Comparison of ENCODE assay signal across 18 cellular contexts in genomic region chr1:71650126-71650525, GRCh38.
"Had no signal": no experiment of that assay in that cellular context is flagged by ENCODE, and none has a peak within 500 bp of the region (broad histone marks: within the 10 kb centered on the region; RNA-seq: fewer than 3 reads in every experiment).

No MANE protein-coding gene starts in this region.

- H3K36me3 ChIP-seq: adrenal gland, stomach, vagina had no signal

- H3K9me3 ChIP-seq: adrenal gland, body of pancreas, stomach, vagina had no signal

- H3K4me3 ChIP-seq: adrenal gland, body of pancreas, coronary artery, lung, stomach, vagina had no signal

- H3K9ac ChIP-seq: parathyroid adenoma had no signal

- H3K79me2 ChIP-seq: parathyroid adenoma had no signal

- ATAC-seq: activated T-helper 17 cell treated with anti-CD3 and anti-CD28 coated beads, Interleukin-2, amount 50 U/mL, for 72 hours; body of pancreas; left colon had no signal

- DNase-seq: activated CD4-positive, alpha-beta T cell treated with anti-CD3 and anti-CD28 coated beads for 48 hours; activated CD8-positive, alpha-beta memory T cell treated with anti-CD3 and anti-CD28 coated beads for 24 hours; activated naive CD4-positive, alpha-beta T cell treated with anti-CD3 and anti-CD28 coated beads, Interleukin-2, amount 10 ng/mL, durations not matched to agents 7 days and 5 days; adrenal gland; body of pancreas; central memory CD4-positive, alpha-beta T cell; effector CD8-positive, alpha-beta T cell; left colon; naive B cell; stimulated activated CD4-positive, alpha-beta T cell treated with anti-CD3 and anti-CD28 coated beads, Interleukin-15, amount 100 ng/mL, for 24 hours; stimulated activated CD4-positive, alpha-beta T cell treated with anti-CD3 and anti-CD28 coated beads, Interleukin-4, amount 100 ng/mL, for 24 hours; stomach had no signal

- H3K4me1 ChIP-seq: adrenal gland, body of pancreas, parathyroid adenoma, vagina had no signal

- H2AFZ ChIP-seq: parathyroid adenoma had no signal

- H3K27me3 ChIP-seq: adrenal gland, body of pancreas, stomach, vagina had no signal

- H3K27ac ChIP-seq: adrenal gland, body of pancreas, coronary artery, parathyroid adenoma, stomach, vagina, VCaP had no signal
